ENCODE assay signal across 25 cellular contexts in the genomic region with DNA sequence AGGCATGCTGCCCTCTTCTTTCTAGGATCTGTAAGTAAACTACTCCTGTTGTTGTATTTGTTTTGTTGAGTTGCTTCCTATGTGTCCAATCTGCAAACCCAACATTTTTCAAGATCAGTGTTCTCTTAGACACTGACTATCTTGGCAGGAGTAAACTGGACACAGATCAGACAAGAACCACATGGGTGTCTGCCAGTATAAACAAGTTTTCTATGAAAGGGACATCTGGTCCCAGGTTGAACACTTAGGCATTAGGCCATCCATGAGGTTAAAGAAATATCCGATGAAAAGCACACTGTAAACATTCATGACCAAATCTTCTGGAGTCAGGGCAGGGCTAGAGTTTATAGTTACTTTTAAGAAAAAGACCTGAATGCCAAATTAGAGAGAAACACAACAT.
DNase-seq lines count a peak whose midpoint lies in the region; ATAC-seq and TF ChIP-seq lines count a peak whose summit lies in the region.
"Had no signal": no experiment of that assay in that cellular context is flagged by ENCODE, and none has a peak within 500 bp of the region (broad histone marks: within the 10 kb centered on the region; RNA-seq: fewer than 3 reads in every experiment).

No MANE protein-coding gene starts in this region.

- no peak for TF ChIP-seq CTCF in C4-2B (conservative IDR thresholded peaks at IDR 0.05)
- TF ChIP-seq CTCF in GM10248 (IDR thresholded peaks at IDR 0.05; ENCODE audit: control extremely low read depth, extremely low read depth, low read depth, missing control alignments), result no peak

- no peak overlapping the region for H3K23ac ChIP-seq in trophoblast cell (ENCODE audit: low read length)

- H3K27ac ChIP-seq in C4-2B, result peak overlapping the region; percentile 63; the same call in 1 of the 2 replicates
- no peak overlapping the region for H3K27ac ChIP-seq in trophoblast cell (ENCODE audit: low read depth, low read length)
- H3K27ac ChIP-seq: dorsolateral prefrontal cortex, ovary, sigmoid colon had no signal

- H2AFZ ChIP-seq in trophoblast cell (ENCODE audit: insufficient read depth, low read length, poor library complexity), result no peak overlapping the region

- H3K14ac ChIP-seq in trophoblast cell (ENCODE audit: low read length), result no peak overlapping the region

- no peaks in the 10 kb centered on the region for H3K79me2 ChIP-seq in trophoblast cell (ENCODE audit: control insufficient read depth, insufficient read depth, low read length, poor library complexity)

- no peak overlapping the region for H2BK120ac ChIP-seq in trophoblast cell (ENCODE audit: insufficient read depth, low read length, poor library complexity)

- peak overlapping the region; percentile 21 for H3K9ac ChIP-seq in trophoblast cell (ENCODE audit: low read length)

- ATAC-seq in HG03108 (IDR thresholded peaks at IDR 0.05; ENCODE audit: unreplicated experiment) (no peak), GM21576 (IDR thresholded peaks at IDR 0.05; ENCODE audit: unreplicated experiment) (no peak)
- ATAC-seq: activated CD8-positive, alpha-beta T cell treated with anti-CD3 and anti-CD28 coated beads, Interleukin-2, amount 10 ng/mL, durations not matched to agents 7 days and 5 days; K562; natural killer cell treated with Interleukin-12 subunit alpha and Interleukin-12 subunit beta and Interleukin-15 and Interleukin-18, amount 100 ng/mL, for 72 hours had no signal

- DNase-seq in NCI-H446 treated with DMSO at 0.1 percent for 48 hours (lab: John Stamatoyannopoulos, UW), result peak; percentile 68
- peak; percentile 81 for DNase-seq in fibroblast of gingiva (ENCODE audit: low read depth)
- no peak for DNase-seq in trophoblast cell
- no peak for DNase-seq in GM10248 (ENCODE audit: extremely low spot score)
- no peak for DNase-seq in activated naive CD4-positive, alpha-beta T cell treated with anti-CD3 and anti-CD28 coated beads, Interleukin-2, amount 50 U/mL, for 16 hours
- DNase-seq: ACHN; activated CD4-positive, alpha-beta T cell treated with anti-CD3 and anti-CD28 coated beads for 1 hour; activated CD8-positive, alpha-beta T cell treated with anti-CD3 and anti-CD28 coated beads, Interleukin-2, amount 10 ng/mL, durations not matched to agents 7 days and 5 days; activated gamma-delta T cell; caudate nucleus; dorsolateral prefrontal cortex; H9; kidney glomerular epithelial cell; MV-4-11; NCI-H2171 treated with DMSO at 0.1 percent for 48 hours; NCI-H748 treated with DMSO at 0.1 percent for 48 hours; ovary; Right ventricle myocardium superior; sigmoid colon; substantia nigra had no signal

- H2AK5ac ChIP-seq in trophoblast cell (ENCODE audit: low read length), result no peak overlapping the region

- H3K18ac ChIP-seq in trophoblast cell (ENCODE audit: low read length), result no peak overlapping the region

- no peak overlapping the region for H4K8ac ChIP-seq in trophoblast cell (ENCODE audit: low read depth, low read length)

- no peak overlapping the region for H3K4me2 ChIP-seq in trophoblast cell (ENCODE audit: low read length)

- H3K27me3 ChIP-seq in trophoblast cell (ENCODE audit: insufficient read depth, low read length), result no peaks in the 10 kb centered on the region
- H3K27me3 ChIP-seq: ovary, sigmoid colon had no signal

- no peak overlapping the region for H4K12ac ChIP-seq in trophoblast cell (ENCODE audit: low read depth, low read length)

- no CpG with 5 or more reads among the region's 1 CpG for WGBS in trophoblast cell (ENCODE audit: extremely low coverage, insufficient coverage, insufficient read length)

- no peak overlapping the region for H2BK5ac ChIP-seq in trophoblast cell (ENCODE audit: low read depth, low read length, poor library complexity)

- POLR2A ChIA-PET in GM10248 (lab: Yijun Ruan, JAX), result no interaction called here

- no peaks in the 10 kb centered on the region for H3K9me3 ChIP-seq in trophoblast cell (ENCODE audit: insufficient read depth, low read depth, low read length)
- H3K9me3 ChIP-seq: ovary, sigmoid colon had no signal

- no peak overlapping the region for H3K4me3 ChIP-seq in trophoblast cell (ENCODE audit: low read depth, low read length)
- H3K4me3 ChIP-seq: dorsolateral prefrontal cortex, K562, ovary, sigmoid colon had no signal

- H3K4ac ChIP-seq in trophoblast cell (ENCODE audit: low read depth, low read length), result no peak overlapping the region

- CTCF ChIA-PET in GM10248 (lab: Yijun Ruan, JAX), result no interaction called here

- no peaks in the 10 kb centered on the region for H3K36me3 ChIP-seq in trophoblast cell (ENCODE audit: control insufficient read depth in 1 of 2, insufficient read depth in 2 of 2, low read length in 2 of 2)
- H3K36me3 ChIP-seq: ovary, sigmoid colon had no signal

- H3K79me1 ChIP-seq in trophoblast cell (ENCODE audit: low read length), result no peaks in the 10 kb centered on the region

- H3K4me1 ChIP-seq in trophoblast cell (ENCODE audit: control insufficient read depth in 1 of 2, insufficient read depth in 2 of 2, low read length in 2 of 2), result no peaks in the 10 kb centered on the region

- no peak overlapping the region for H4K91ac ChIP-seq in trophoblast cell (ENCODE audit: low read depth, low read length)

- no peak overlapping the region for H2BK12ac ChIP-seq in trophoblast cell (ENCODE audit: low read length)

Comparison
In these comparisons a context has a peak if more than half of its experiments do, and no peak if none do; other contexts are left out.
1. DNase-seq: peak in NCI-H446 treated with DMSO at 0.1 percent for 48 hours (single experiment) and fibroblast of gingiva (single experiment); none in trophoblast cell (0 of 2), GM10248 (single experiment) and activated naive CD4-positive, alpha-beta T cell treated with anti-CD3 and anti-CD28 coated beads, Interleukin-2, amount 50 U/mL, for 16 hours (single experiment).